9 cellular contexts compared by ENCODE assay signal in the genomic region with DNA sequence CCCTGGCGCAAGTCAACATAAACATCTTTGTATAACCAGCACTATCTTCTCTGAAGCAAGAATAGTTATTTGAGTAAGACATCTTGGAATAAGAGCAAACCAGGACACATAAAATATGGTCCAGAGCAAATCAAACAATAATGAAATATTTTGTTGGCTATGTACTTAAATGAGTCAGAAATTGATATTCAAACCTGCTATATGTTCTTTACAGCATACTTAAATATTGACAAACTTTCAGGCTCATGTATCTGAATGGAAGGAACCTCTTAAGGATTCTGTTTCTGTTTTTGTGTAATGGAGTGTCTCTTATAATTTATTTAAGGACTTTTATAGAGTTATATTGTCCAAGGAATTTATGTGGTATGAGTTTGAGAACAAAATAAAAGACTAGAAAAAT.
"Had no signal": no experiment of that assay in that cellular context is flagged by ENCODE, and none has a peak within 500 bp of the region (broad histone marks: within the 10 kb centered on the region; RNA-seq: fewer than 3 reads in every experiment).

No MANE protein-coding gene starts in this region.

- H3K4me3 ChIP-seq: GM23248, GM23338, HAP-1 had no signal

- H3K36me3 ChIP-seq: HAP-1 had no signal

- DNase-seq: GM23248, GOT3, H7, H9, HCEC 1CT, HFFc6 had no signal

- H3K4me1 ChIP-seq: HAP-1 had no signal

- ATAC-seq: GM23338, HCT116 had no signal

- H3K27ac ChIP-seq: GM23248 had no signal

- H3K4me2 ChIP-seq: GM23338 had no signal

- H3K9me3 ChIP-seq: HAP-1 had no signal

- H2AFZ ChIP-seq: GM23248, GM23338 had no signal

- H3K9ac ChIP-seq: GM23248 had no signal
